Comparison of ENCODE assay signal across 9 cellular contexts in genomic region chr1:159012495-159012894, GRCh38. TPM values are rescaled to one million over a fixed set of nuclear protein-coding genes. Genes with fewer than 3 reads are reported as not detected.
DNase-seq lines count a peak whose midpoint lies in the region; ATAC-seq and TF ChIP-seq lines count a peak whose summit lies in the region.
"Had no signal": no experiment of that assay in that cellular context is flagged by ENCODE, and none has a peak within 500 bp of the region (broad histone marks: within the 10 kb centered on the region; RNA-seq: fewer than 3 reads in every experiment).

No MANE protein-coding gene starts in this region.

- BruUV-seq in OCI-LY7 (replicated peaks; lab: Mats Ljungman, UMichigan), result no TSS peak
- BruUV-seq in PC-3 (replicated peaks; lab: Mats Ljungman, UMichigan), result no TSS peak

- ATAC-seq in GM19438 (IDR thresholded peaks at IDR 0.05; ENCODE audit: low read depth, unreplicated experiment) (peak; percentile 37), PC-3 (no peak)

- in situ Hi-C loops in astrocyte of the spinal cord (cut with HindIII; ENCODE audit: low sequenced_read_pairs), result no loop called here

- H3K27me3 Mint-ChIP-seq in mesothelial cell of epicardium (ENCODE audit: low read depth), result no peaks in the 10 kb centered on the region

- no peak overlapping the region for H3K9ac ChIP-seq in PC-3 (ENCODE audit: low read length)

- H3K4me3 Mint-ChIP-seq in mesothelial cell of epicardium, result peak overlapping the region; percentile 62

- H3K4me2 ChIP-seq in OCI-LY7 (ENCODE audit: low read length) (peak overlapping the region; percentile 77), PC-3 (ENCODE audit: low read length) (no peak overlapping the region)

- H3K9me3 ChIP-seq in OCI-LY7 (ENCODE audit: low read length), result no peaks in the 10 kb centered on the region
- H3K9me3 ChIP-seq in PC-3 (ENCODE audit: low read length), result no peaks in the 10 kb centered on the region

- peaks cover 34% of the 10 kb centered on the region for H3K36me3 Mint-ChIP-seq in mesothelial cell of epicardium

- H3K27ac ChIP-seq in OCI-LY7 (ENCODE audit: low read depth, low read length, poor library complexity, severe bottlenecking) (peak overlapping the region; percentile 89), urinary bladder (ENCODE audit: low read depth) (peak overlapping the region; percentile 62), PC-3 (ENCODE audit: low read length) (no peak overlapping the region)

- CTCF ChIA-PET in OCI-LY7 (lab: Charles Lee; ENCODE audit: unreplicated experiment) (interaction anchor here (0.6 kb wide), 1 partner anchor 834 kb away, joined by 3 read pairs; no protein-coding TSS in a partner anchor), PC-3 (lab: Charles Lee) (no interaction called here)

- H4K20me1 ChIP-seq in OCI-LY7 (ENCODE audit: insufficient read depth, low read length) (no peaks in the 10 kb centered on the region), PC-3 (ENCODE audit: low read length) (no peaks in the 10 kb centered on the region)

- H3K9me2 ChIP-seq in OCI-LY7 (ENCODE audit: insufficient read depth, low read length) (no peaks in the 10 kb centered on the region), PC-3 (replicated peaks; ENCODE audit: low read length) (no peaks in the 10 kb centered on the region)

- no peaks in the 10 kb centered on the region for H3K27me3 ChIP-seq in PC-3 (ENCODE audit: low read length)

- TF ChIP-seq CTCF in AG10803 (conservative IDR thresholded peaks at IDR 0.05; ENCODE audit: low read length), result no peak
- no peak for TF ChIP-seq CTCF in OCI-LY7 (conservative IDR thresholded peaks at IDR 0.05; ENCODE audit: low read length)
- no peak for TF ChIP-seq CTCF in astrocyte of the spinal cord (IDR thresholded peaks at IDR 0.05; ENCODE audit: low read depth, low read length)
- TF ChIP-seq CTCF in mesothelial cell of epicardium (IDR thresholded peaks at IDR 0.05; ENCODE audit: unreplicated experiment), result no peak
- TF ChIP-seq CTCF in PC-3 (conservative IDR thresholded peaks at IDR 0.05; ENCODE audit: low read depth, low read length), result no peak

- peaks cover 85% of the 10 kb centered on the region for H3K79me2 ChIP-seq in OCI-LY7 (ENCODE audit: insufficient read depth, low read depth, low read length)
- no peaks in the 10 kb centered on the region for H3K79me2 ChIP-seq in PC-3 (ENCODE audit: low read length)

- H3K4me3 ChIP-seq in AG10803 (ENCODE audit: low read length) (peak overlapping the region; percentile 70), OCI-LY7 (ENCODE audit: low read depth, low read length, poor library complexity, severe bottlenecking) (peak overlapping the region; percentile 88), astrocyte of the spinal cord (ENCODE audit: low read depth, low read length) (peak overlapping the region; percentile 26), urinary bladder (ENCODE audit: low read depth, low read length) (peak overlapping the region; percentile 17), PC-3 (ENCODE audit: low read length) (no peak overlapping the region)

- H3F3A ChIP-seq in PC-3 (ENCODE audit: low read length, unreplicated experiment), result no peaks in the 10 kb centered on the region

- H3K9me3 Mint-ChIP-seq in mesothelial cell of epicardium, result no peaks in the 10 kb centered on the region

- POLR2A ChIA-PET in OCI-LY7 (lab: Charles Lee), result interaction anchor here (0.6 to 2.0 kb wide), 9 partner anchors 17 to 857 kb away, joined by 3 to 7 read pairs (median 4); partner anchors contain the start of gene AIM2
- POLR2A ChIA-PET in PC-3 (lab: Charles Lee; ENCODE audit: unreplicated experiment), result no interaction called here

- H3K27ac Mint-ChIP-seq in mesothelial cell of epicardium, result no peak overlapping the region

- H2AFZ ChIP-seq in OCI-LY7 (ENCODE audit: low read length) (no peak overlapping the region), PC-3 (ENCODE audit: low read length) (no peak overlapping the region)

- DNase-seq in AG10803 (ENCODE audit: low read depth) (peak; percentile 26), OCI-LY7 (ENCODE audit: low spot score) (peak; percentile 91), astrocyte of the spinal cord (ENCODE audit: low read depth, low spot score) (peak; percentile 14), mesothelial cell of epicardium (ENCODE audit: low spot score in 2 of 2, unreplicated experiment in 2 of 2) (no peak), NCI-H226 (no peak), PC-3 (no peak)
- DNase-seq: left cardiac atrium had no signal

- 55% methylated on average over 6 of the region's 6 CpGs for WGBS in urinary bladder

- peaks cover 36% of the 10 kb centered on the region for H3K4me1 Mint-ChIP-seq in mesothelial cell of epicardium

- peaks cover 66% of the 10 kb centered on the region for H3K4me1 ChIP-seq in OCI-LY7 (ENCODE audit: insufficient read depth, low read length, poor library complexity, severe bottlenecking)
- no peaks in the 10 kb centered on the region for H3K4me1 ChIP-seq in urinary bladder (ENCODE audit: insufficient read depth)
- 0 out of 2 replicates have a peak, but pooled peaks cover 3% of the 10 kb centered on the region for H3K4me1 ChIP-seq in PC-3 (ENCODE audit: insufficient read depth, low read length)

- intact Hi-C loops in OCI-LY7 (cut with micrococcal nuclease; ENCODE audit: unreplicated experiment), result loop anchor here (1.0 to 5.0 kb wide), 4 partner anchors 56 to 835 kb away; partner anchors contain the start of gene CD1C
- intact Hi-C loops in PC-3 (cut with micrococcal nuclease), result loop anchor here (5.0 kb wide), 1 partner anchor 45 kb away; no protein-coding TSS in a partner anchor

- H3K36me3 ChIP-seq in OCI-LY7 (ENCODE audit: insufficient read depth, low read length) (peaks cover 68% of the 10 kb centered on the region), urinary bladder (ENCODE audit: insufficient read depth) (peaks cover 2% of the 10 kb centered on the region), PC-3 (ENCODE audit: low read depth, low read length) (no peaks in the 10 kb centered on the region)

RNA-seq across cellular contexts. Expression of gene IFI16, which starts 2.8 kb away (rescaled TPM):
- total RNA-seq in OCI-LY7 (2014; rRNA removed; shearing (Covaris generic)), result 96.5 and 99.3 TPM in 2 replicates
- total RNA-seq in OCI-LY7 (2022) (271 and 318 TPM in 2 replicates), mesothelial cell of epicardium (83.8 to 87.3 TPM (median 83.9 TPM) in 3 replicates), urinary bladder (51.7 TPM), PC-3 (2014; rRNA removed) (0.98 and 1.3 TPM in 2 replicates)
- polyA plus RNA-seq in urinary bladder, result 76.6 TPM

Comparison
In these comparisons a context has a peak if more than half of its experiments do, and no peak if none do; other contexts are left out.
1. DNase-seq: peak in AG10803 (single experiment), OCI-LY7 (single experiment) and astrocyte of the spinal cord (single experiment); none in mesothelial cell of epicardium (0 of 2), NCI-H226 (single experiment) and PC-3 (single experiment).
2. RNA of gene IFI16, which starts 2.8 kb away (total RNA-seq): 96.5 to 318 TPM in OCI-LY7, 83.8 to 87.3 TPM in mesothelial cell of epicardium and 51.7 TPM in urinary bladder (single experiment); 0.98 to 1.3 TPM in PC-3; every median in the first group is over 10 times any median in the second.